2 cellular contexts compared by ENCODE assay signal in the genomic region with DNA sequence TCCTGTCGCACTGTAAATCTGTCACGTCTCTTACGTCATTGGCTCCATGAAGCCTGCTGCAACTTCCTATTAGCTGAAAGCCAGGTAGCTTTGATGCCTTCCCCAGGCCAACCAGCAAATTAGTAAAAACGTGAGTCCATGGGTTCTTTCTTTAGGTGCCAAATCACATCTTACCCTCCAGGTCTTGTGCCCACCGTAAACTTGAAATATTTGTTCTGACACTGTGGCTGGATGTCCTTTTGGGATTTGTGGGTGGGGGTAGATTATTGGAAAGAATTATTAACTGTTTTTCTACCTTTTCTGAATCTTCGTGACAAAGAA.
TF ChIP-seq lines count a peak whose summit lies in the region.

No MANE protein-coding gene starts in this region.

TF ChIP-seq in liver, 16 proteins besides CTCF, POLR2A, EP300 and RAD21 (continued from another document):
- TF ChIP-seq JUND (IDR thresholded peaks at IDR 0.05) (no peak), MAX (IDR thresholded peaks at IDR 0.05) (no peak), TAF1 (conservative IDR thresholded peaks at IDR 0.05) (no peak), RXRA (IDR thresholded peaks at IDR 0.05) (no peak), YY1 (IDR thresholded peaks at IDR 0.05) (no peak), HNF4G (IDR thresholded peaks at IDR 0.05) (no peak), ATF3 (IDR thresholded peaks at IDR 0.05) (no peak), HNF4A (conservative IDR thresholded peaks at IDR 0.05) (no peak), REST (IDR thresholded peaks at IDR 0.05) (no peak), GABPA (IDR thresholded peaks at IDR 0.05 in 1 of 2, conservative IDR thresholded peaks at IDR 0.05 in 1 of 2) (no peak), FOXA2 (IDR thresholded peaks at IDR 0.05) (no peak), NR2F2 (IDR thresholded peaks at IDR 0.05) (no peak), SP1 (IDR thresholded peaks at IDR 0.05) (no peak), FOXA1 (IDR thresholded peaks at IDR 0.05) (no peak)
TF ChIP-seq in liver: peak in this region for 0.

TF ChIP-seq in HepG2, 621 proteins besides CTCF, POLR2A, EP300 and RAD21 (continued from another document):
- TF ChIP-seq, protein P1, sequence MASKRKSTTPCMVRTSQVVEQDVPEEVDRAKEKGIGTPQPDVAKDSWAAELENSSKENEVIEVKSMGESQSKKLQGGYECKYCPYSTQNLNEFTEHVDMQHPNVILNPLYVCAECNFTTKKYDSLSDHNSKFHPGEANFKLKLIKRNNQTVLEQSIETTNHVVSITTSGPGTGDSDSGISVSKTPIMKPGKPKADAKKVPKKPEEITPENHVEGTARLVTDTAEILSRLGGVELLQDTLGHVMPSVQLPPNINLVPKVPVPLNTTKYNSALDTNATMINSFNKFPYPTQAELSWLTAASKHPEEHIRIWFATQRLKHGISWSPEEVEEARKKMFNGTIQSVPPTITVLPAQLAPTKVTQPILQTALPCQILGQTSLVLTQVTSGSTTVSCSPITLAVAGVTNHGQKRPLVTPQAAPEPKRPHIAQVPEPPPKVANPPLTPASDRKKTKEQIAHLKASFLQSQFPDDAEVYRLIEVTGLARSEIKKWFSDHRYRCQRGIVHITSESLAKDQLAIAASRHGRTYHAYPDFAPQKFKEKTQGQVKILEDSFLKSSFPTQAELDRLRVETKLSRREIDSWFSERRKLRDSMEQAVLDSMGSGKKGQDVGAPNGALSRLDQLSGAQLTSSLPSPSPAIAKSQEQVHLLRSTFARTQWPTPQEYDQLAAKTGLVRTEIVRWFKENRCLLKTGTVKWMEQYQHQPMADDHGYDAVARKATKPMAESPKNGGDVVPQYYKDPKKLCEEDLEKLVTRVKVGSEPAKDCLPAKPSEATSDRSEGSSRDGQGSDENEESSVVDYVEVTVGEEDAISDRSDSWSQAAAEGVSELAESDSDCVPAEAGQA (IDR thresholded peaks at IDR 0.05; ENCODE audit: low read depth): no peak
- TF ChIP-seq, protein P1 (CRISPR knock-in tag; IDR thresholded peaks at IDR 0.05; ENCODE audit: borderline replicate concordance): no peak
- no peak for TF ChIP-seq ZNF558 (CRISPR knock-in tag; IDR thresholded peaks at IDR 0.05; ENCODE audit: borderline replicate concordance)
- TF ChIP-seq RBFOX2 (IDR thresholded peaks at IDR 0.05; ENCODE audit: low read depth, low read length): no peak
- no peak for TF ChIP-seq AKNA (CRISPR knock-in tag; IDR thresholded peaks at IDR 0.05; ENCODE audit: borderline replicate concordance)
- TF ChIP-seq ZNF629 (CRISPR knock-in tag; conservative IDR thresholded peaks at IDR 0.05): no peak
- no peak for TF ChIP-seq ATF7 (IDR thresholded peaks at IDR 0.05)
- TF ChIP-seq ATF7 (CRISPR knock-in tag; IDR thresholded peaks at IDR 0.05): no peak
- TF ChIP-seq, protein P2, sequence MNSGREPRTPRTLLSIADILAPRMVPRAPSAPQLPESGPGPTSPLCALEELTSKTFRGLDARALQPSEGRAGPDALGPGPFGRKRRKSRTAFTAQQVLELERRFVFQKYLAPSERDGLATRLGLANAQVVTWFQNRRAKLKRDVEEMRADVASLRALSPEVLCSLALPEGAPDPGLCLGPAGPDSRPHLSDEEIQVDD (CRISPR knock-in tag; IDR thresholded peaks at IDR 0.05; ENCODE audit: borderline replicate concordance): no peak
- TF ChIP-seq, protein P3, sequence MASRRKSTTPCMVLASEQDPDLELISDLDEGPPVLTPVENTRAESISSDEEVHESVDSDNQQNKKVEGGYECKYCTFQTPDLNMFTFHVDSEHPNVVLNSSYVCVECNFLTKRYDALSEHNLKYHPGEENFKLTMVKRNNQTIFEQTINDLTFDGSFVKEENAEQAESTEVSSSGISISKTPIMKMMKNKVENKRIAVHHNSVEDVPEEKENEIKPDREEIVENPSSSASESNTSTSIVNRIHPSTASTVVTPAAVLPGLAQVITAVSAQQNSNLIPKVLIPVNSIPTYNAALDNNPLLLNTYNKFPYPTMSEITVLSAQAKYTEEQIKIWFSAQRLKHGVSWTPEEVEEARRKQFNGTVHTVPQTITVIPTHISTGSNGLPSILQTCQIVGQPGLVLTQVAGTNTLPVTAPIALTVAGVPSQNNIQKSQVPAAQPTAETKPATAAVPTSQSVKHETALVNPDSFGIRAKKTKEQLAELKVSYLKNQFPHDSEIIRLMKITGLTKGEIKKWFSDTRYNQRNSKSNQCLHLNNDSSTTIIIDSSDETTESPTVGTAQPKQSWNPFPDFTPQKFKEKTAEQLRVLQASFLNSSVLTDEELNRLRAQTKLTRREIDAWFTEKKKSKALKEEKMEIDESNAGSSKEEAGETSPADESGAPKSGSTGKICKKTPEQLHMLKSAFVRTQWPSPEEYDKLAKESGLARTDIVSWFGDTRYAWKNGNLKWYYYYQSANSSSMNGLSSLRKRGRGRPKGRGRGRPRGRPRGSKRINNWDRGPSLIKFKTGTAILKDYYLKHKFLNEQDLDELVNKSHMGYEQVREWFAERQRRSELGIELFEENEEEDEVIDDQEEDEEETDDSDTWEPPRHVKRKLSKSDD (CRISPR knock-in tag; IDR thresholded peaks at IDR 0.05; ENCODE audit: low read depth): no peak
- no peak for TF ChIP-seq HDAC1 (CRISPR knock-in tag; IDR thresholded peaks at IDR 0.05)
- no peak for TF ChIP-seq ZNF737 (CRISPR knock-in tag; IDR thresholded peaks at IDR 0.05; ENCODE audit: borderline replicate concordance)
- TF ChIP-seq, protein P4, sequence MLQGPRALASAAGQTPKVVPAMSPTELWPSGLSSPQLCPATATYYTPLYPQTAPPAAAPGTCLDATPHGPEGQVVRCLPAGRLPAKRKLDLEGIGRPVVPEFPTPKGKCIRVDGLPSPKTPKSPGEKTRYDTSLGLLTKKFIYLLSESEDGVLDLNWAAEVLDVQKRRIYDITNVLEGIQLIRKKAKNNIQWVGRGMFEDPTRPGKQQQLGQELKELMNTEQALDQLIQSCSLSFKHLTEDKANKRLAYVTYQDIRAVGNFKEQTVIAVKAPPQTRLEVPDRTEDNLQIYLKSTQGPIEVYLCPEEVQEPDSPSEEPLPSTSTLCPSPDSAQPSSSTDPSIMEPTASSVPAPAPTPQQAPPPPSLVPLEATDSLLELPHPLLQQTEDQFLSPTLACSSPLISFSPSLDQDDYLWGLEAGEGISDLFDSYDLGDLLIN (CRISPR knock-in tag; IDR thresholded peaks at IDR 0.05; ENCODE audit: borderline replicate concordance): no peak
- no peak for TF ChIP-seq ZMYM3 (CRISPR knock-in tag; IDR thresholded peaks at IDR 0.05)
- TF ChIP-seq ZNF589 (CRISPR knock-in tag; conservative IDR thresholded peaks at IDR 0.05): no peak
- no peak for TF ChIP-seq ETV6 (CRISPR knock-in tag; conservative IDR thresholded peaks at IDR 0.05)
- no peak for TF ChIP-seq ZNF407 (CRISPR knock-in tag; IDR thresholded peaks at IDR 0.05; ENCODE audit: not compliant biosample characterization)
- TF ChIP-seq DR1 (CRISPR knock-in tag; IDR thresholded peaks at IDR 0.05): no peak
